In genomic region chr18:58501033-58501432, GRCh38 we compare ENCODE assay signal across 12 cellular contexts.
A peak's percentile ranks its signal among the peaks of the same experiment; 100 is the strongest.
DNase-seq lines count a peak whose midpoint lies in the region; ATAC-seq and TF ChIP-seq lines count a peak whose summit lies in the region.
"Had no signal": no experiment of that assay in that cellular context is flagged by ENCODE, and none has a peak within 500 bp of the region (broad histone marks: within the 10 kb centered on the region; RNA-seq: fewer than 3 reads in every experiment).

No MANE protein-coding gene starts in this region.

- H3K9me3 ChIP-seq in PC-3 (ENCODE audit: low read length) (no peaks in the 10 kb centered on the region), PC-9 (ENCODE audit: insufficient read depth, low read depth) (no peaks in the 10 kb centered on the region)
- H3K9me3 ChIP-seq: breast epithelium had no signal

- H3K79me2 ChIP-seq in PC-3 (ENCODE audit: low read length) (no peaks in the 10 kb centered on the region), PC-9 (ENCODE audit: low read depth) (no peaks in the 10 kb centered on the region)

- H3K4me2 ChIP-seq in PC-3 (ENCODE audit: low read length) (no peak overlapping the region), PC-9 (no peak overlapping the region)

- H3K9me2 ChIP-seq in PC-3 (replicated peaks; ENCODE audit: low read length) (no peaks in the 10 kb centered on the region), PC-9 (ENCODE audit: insufficient read depth) (no peaks in the 10 kb centered on the region)

- DNase-seq in NCI-H1694 treated with DMSO at 0.1 percent for 48 hours (lab: John Stamatoyannopoulos, UW) (peak; percentile 25), memory B cell (ENCODE audit: low spot score in 2 of 2) (peak in 1 of 2 donors; percentile 30), PC-3 (no peak), HPDE6-E6E7 (ENCODE audit: extremely low spot score) (no peak), PC-9 (no peak)
- DNase-seq: activated CD4-positive, alpha-beta T cell treated with anti-CD3 and anti-CD28 coated beads for 36 hours; NCI-H345 had no signal

- no peaks in the 10 kb centered on the region for H3K9me3 Mint-ChIP-seq in memory B cell
- H3K9me3 Mint-ChIP-seq: activated T-helper 17 cell treated with anti-CD3 and anti-CD28 coated beads, Interleukin-2, amount 50 U/mL, for 72 hours had no signal

- H3K27ac ChIP-seq in PC-3 (ENCODE audit: low read length), result no peak overlapping the region
- H3K27ac ChIP-seq in PC-9, result no peak overlapping the region
- H3K27ac ChIP-seq: breast epithelium had no signal

- no peaks in the 10 kb centered on the region for H4K20me1 ChIP-seq in PC-3 (ENCODE audit: low read length)
- no peaks in the 10 kb centered on the region for H4K20me1 ChIP-seq in PC-9 (ENCODE audit: insufficient read depth)

- TF ChIP-seq CTCF in PC-3 (conservative IDR thresholded peaks at IDR 0.05; ENCODE audit: low read depth, low read length), result no peak
- TF ChIP-seq CTCF in PC-9 (conservative IDR thresholded peaks at IDR 0.05), result no peak

- ATAC-seq in GM18511 (IDR thresholded peaks at IDR 0.05; ENCODE audit: unreplicated experiment) (peak; percentile 70), GM21619 (IDR thresholded peaks at IDR 0.05; ENCODE audit: unreplicated experiment) (peak; percentile 62), memory B cell (ENCODE audit: low read depth) (peak; percentile 91), PC-3 (no peak)
- ATAC-seq: activated CD4-positive, alpha-beta T cell treated with anti-CD3 and anti-CD28 coated beads for 36 hours; activated T-helper 17 cell treated with anti-CD3 and anti-CD28 coated beads, Interleukin-2, amount 50 U/mL, for 72 hours; SK-N-SH treated with all-trans-retinoic acid at 6 μM for 48 hours had no signal

- H3F3A ChIP-seq in PC-3 (ENCODE audit: low read length, unreplicated experiment), result no peaks in the 10 kb centered on the region
- H3F3A ChIP-seq in PC-9 (ENCODE audit: insufficient read depth, low read depth), result no peaks in the 10 kb centered on the region

- H2AFZ ChIP-seq in PC-3 (ENCODE audit: low read length) (no peak overlapping the region), PC-9 (no peak overlapping the region)

- peaks cover 10% of the 10 kb centered on the region for H3K4me1 Mint-ChIP-seq in memory B cell
- H3K4me1 Mint-ChIP-seq: activated T-helper 17 cell treated with anti-CD3 and anti-CD28 coated beads, Interleukin-2, amount 50 U/mL, for 72 hours had no signal

- no peaks in the 10 kb centered on the region for H3K36me3 ChIP-seq in PC-3 (ENCODE audit: low read depth, low read length)
- no peaks in the 10 kb centered on the region for H3K36me3 ChIP-seq in PC-9 (ENCODE audit: low read depth)
- H3K36me3 ChIP-seq: breast epithelium had no signal

- H3K9ac ChIP-seq in PC-3 (ENCODE audit: low read length), result no peak overlapping the region

- no peaks in the 10 kb centered on the region for H3K4me1 ChIP-seq in PC-3 (ENCODE audit: insufficient read depth, low read length)
- no peaks in the 10 kb centered on the region for H3K4me1 ChIP-seq in PC-9 (replicated peaks; ENCODE audit: insufficient read depth)
- H3K4me1 ChIP-seq: breast epithelium had no signal

- peak overlapping the region; percentile 46 for H3K27ac Mint-ChIP-seq in memory B cell
- H3K27ac Mint-ChIP-seq: activated CD4-positive, alpha-beta T cell treated with anti-CD3 and anti-CD28 coated beads for 36 hours; activated T-helper 17 cell treated with anti-CD3 and anti-CD28 coated beads, Interleukin-2, amount 50 U/mL, for 72 hours had no signal

- H3K4me3 ChIP-seq in PC-3 (ENCODE audit: low read length) (no peak overlapping the region), PC-9 (no peak overlapping the region)
- H3K4me3 ChIP-seq: breast epithelium had no signal

- CTCF ChIA-PET in PC-3 (lab: Charles Lee) (interaction anchor here (0.6 to 1.2 kb wide), 2 partner anchors 176 to 263 kb away, joined by 4 to 9 read pairs; no protein-coding TSS in a partner anchor), PC-9 (lab: Charles Lee) (no interaction called here)

- peaks cover 6% of the 10 kb centered on the region for H3K27me3 Mint-ChIP-seq in memory B cell

- intact Hi-C loops in PC-3 (cut with micrococcal nuclease), result no loop called here
- intact Hi-C loops in PC-9 (cut with micrococcal nuclease; ENCODE audit: unreplicated experiment), result no loop called here

- peaks cover 2% of the 10 kb centered on the region for H3K36me3 Mint-ChIP-seq in memory B cell

- H3K27me3 ChIP-seq in PC-3 (ENCODE audit: low read length) (no peaks in the 10 kb centered on the region), PC-9 (ENCODE audit: insufficient read depth, low read depth) (no peaks in the 10 kb centered on the region)
- H3K27me3 ChIP-seq: breast epithelium had no signal

- BruUV-seq in PC-3 (replicated peaks; lab: Mats Ljungman, UMichigan) (no TSS peak), PC-9 (replicated peaks; lab: Mats Ljungman, UMichigan) (no TSS peak)

- POLR2A ChIA-PET in PC-3 (lab: Charles Lee; ENCODE audit: unreplicated experiment) (no interaction called here), PC-9 (lab: Charles Lee; ENCODE audit: unreplicated experiment) (no interaction called here)

- no peak overlapping the region for H3K4me3 Mint-ChIP-seq in memory B cell
- H3K4me3 Mint-ChIP-seq: activated CD4-positive, alpha-beta T cell treated with anti-CD3 and anti-CD28 coated beads for 36 hours; activated T-helper 17 cell treated with anti-CD3 and anti-CD28 coated beads, Interleukin-2, amount 50 U/mL, for 72 hours had no signal
